Comparison of ENCODE assay signal across 22 cellular contexts in genomic region chr13:65882810-65883209, GRCh38.
A peak's percentile ranks its signal among the peaks of the same experiment; 100 is the strongest.
DNase-seq lines count a peak whose midpoint lies in the region; TF ChIP-seq lines count a peak whose summit lies in the region.
"Had no signal": no experiment of that assay in that cellular context is flagged by ENCODE, and none has a peak within 500 bp of the region (broad histone marks: within the 10 kb centered on the region; RNA-seq: fewer than 3 reads in every experiment).

No MANE protein-coding gene starts in this region.

- H3K27me3 ChIP-seq in brain microvascular endothelial cell (replicated peaks): no peaks in the 10 kb centered on the region
- H3K27me3 ChIP-seq: gastrocnemius medialis, neutrophil had no signal

- H3K27me3 Mint-ChIP-seq in glutamatergic neuron (ENCODE audit: unreplicated experiment): no peaks in the 10 kb centered on the region
- H3K27me3 Mint-ChIP-seq: activated T-cell treated with anti-CD3 and anti-CD28 coated beads, Interleukin-2, amount 50 U/mL, for 24 hours; CD8-positive, alpha-beta memory T cell had no signal

- H3K36me3 Mint-ChIP-seq in glutamatergic neuron (ENCODE audit: unreplicated experiment): peaks cover 8% of the 10 kb centered on the region
- H3K36me3 Mint-ChIP-seq: CD8-positive, alpha-beta memory T cell; stimulated activated effector memory CD8-positive, alpha-beta T cell treated with anti-CD3 and anti-CD28 coated beads, Interleukin-12 subunit alpha, Interleukin-12 subunit beta, amount 100 ng/mL, for 72 hours had no signal

- in situ Hi-C loops in brain microvascular endothelial cell (cut with HindIII; ENCODE audit: low pct_ligation_motif_present, low sequenced_read_pairs): no loop called here

- no peak overlapping the region for H3K4me3 ChIP-seq in brain microvascular endothelial cell (ENCODE audit: low read depth, low read length)
- H3K4me3 ChIP-seq: gastrocnemius medialis, mucosa of descending colon had no signal

- H3K9me3 Mint-ChIP-seq in glutamatergic neuron (ENCODE audit: unreplicated experiment): no peaks in the 10 kb centered on the region

- no peak overlapping the region for H3K27ac ChIP-seq in 22Rv1
- no peak overlapping the region for H3K27ac ChIP-seq in brain microvascular endothelial cell
- H3K27ac ChIP-seq: gastrocnemius medialis, neutrophil, WERI-Rb-1 had no signal

- DNase-seq in brain microvascular endothelial cell: no peak
- DNase-seq in glutamatergic neuron: no peak
- DNase-seq in T-helper 2 cell: no peak
- DNase-seq in H4 (ENCODE audit: low spot score): no peak
- DNase-seq in stimulated activated CD4-positive, alpha-beta T cell treated with anti-CD3 and anti-CD28 coated beads, Interleukin-4, amount 100 ng/mL, for 1 hour: no peak
- no peak for DNase-seq in activated gamma-delta T cell (lab: John Stamatoyannopoulos, UW)
- DNase-seq: activated CD4-positive, alpha-beta T cell treated with anti-CD3 and anti-CD28 coated beads, Interleukin-2, amount 50 U/mL, for 4 hours; activated naive CD4-positive, alpha-beta T cell treated with anti-CD3 and anti-CD28 coated beads for 36 hours; activated T-cell treated with anti-CD3 and anti-CD28 coated beads, Interleukin-2, amount 50 U/mL, for 24 hours; CD8-positive, alpha-beta memory T cell; gastrocnemius medialis; mucosa of descending colon; NCI-H1436 treated with DMSO at 0.1 percent for 48 hours; NCI-H526; retina; SHP77 treated with DMSO at 0.1 percent for 48 hours; WERI-Rb-1 had no signal

- TF ChIP-seq CTCF in 22Rv1 (IDR thresholded peaks at IDR 0.05) (0 out of 2 replicates have a peak, but pooled peaks have one; percentile 7), GM12873 (IDR thresholded peaks at IDR 0.05; ENCODE audit: insufficient read depth, low read depth, low read length, missing control alignments) (peak; percentile 16), brain microvascular endothelial cell (IDR thresholded peaks at IDR 0.05; ENCODE audit: low read depth, low read length, missing control alignments) (peak; percentile 38), glutamatergic neuron (IDR thresholded peaks at IDR 0.05; ENCODE audit: partially characterized antibody, unreplicated experiment) (peak; percentile 54)

- H3K36me3 ChIP-seq in brain microvascular endothelial cell (replicated peaks): no peaks in the 10 kb centered on the region
- H3K36me3 ChIP-seq: gastrocnemius medialis, neutrophil, WERI-Rb-1 had no signal

- no peaks in the 10 kb centered on the region for H3K4me1 Mint-ChIP-seq in glutamatergic neuron (ENCODE audit: low read depth, unreplicated experiment)
- H3K4me1 Mint-ChIP-seq: CD8-positive, alpha-beta memory T cell; stimulated activated effector memory CD8-positive, alpha-beta T cell treated with anti-CD3 and anti-CD28 coated beads, Interleukin-12 subunit alpha, Interleukin-12 subunit beta, amount 100 ng/mL, for 72 hours had no signal

- no peak overlapping the region for H3K27ac Mint-ChIP-seq in glutamatergic neuron (ENCODE audit: unreplicated experiment)
- H3K27ac Mint-ChIP-seq: activated naive CD4-positive, alpha-beta T cell treated with anti-CD3 and anti-CD28 coated beads for 36 hours; activated T-cell treated with anti-CD3 and anti-CD28 coated beads, Interleukin-2, amount 50 U/mL, for 24 hours; CD8-positive, alpha-beta memory T cell; stimulated activated effector memory CD8-positive, alpha-beta T cell treated with anti-CD3 and anti-CD28 coated beads, Interleukin-12 subunit alpha, Interleukin-12 subunit beta, amount 100 ng/mL, for 72 hours; T-helper 1 cell treated with Interleukin-12 subunit alpha and Interleukin-12 subunit beta and Interleukin-4 antibody, amounts not matched to agents 30 μg/mL and 1 μg/mL, for 36 hours had no signal

- H3K4me3 Mint-ChIP-seq in glutamatergic neuron (ENCODE audit: unreplicated experiment): no peak overlapping the region
- H3K4me3 Mint-ChIP-seq: activated naive CD4-positive, alpha-beta T cell treated with anti-CD3 and anti-CD28 coated beads for 36 hours; activated T-cell treated with anti-CD3 and anti-CD28 coated beads, Interleukin-2, amount 50 U/mL, for 24 hours; CD8-positive, alpha-beta memory T cell; stimulated activated effector memory CD8-positive, alpha-beta T cell treated with anti-CD3 and anti-CD28 coated beads, Interleukin-12 subunit alpha, Interleukin-12 subunit beta, amount 100 ng/mL, for 72 hours; T-helper 1 cell treated with Interleukin-12 subunit alpha and Interleukin-12 subunit beta and Interleukin-4 antibody, amounts not matched to agents 30 μg/mL and 1 μg/mL, for 36 hours had no signal
